In genomic region chr11:118898400-118899295, GRCh38 we compare ENCODE assay signal across 1 cellular context.
TF ChIP-seq lines count a peak whose summit lies in the region.

No MANE protein-coding gene starts in this region.

TF ChIP-seq in HEK293, 187 proteins besides CTCF, POLR2A, EP300 and RAD21:
- TF ChIP-seq YY1 (tag by site-specific recombination; IDR thresholded peaks at IDR 0.05) = no peak
- TF ChIP-seq ZNF501 (tag by site-specific recombination; IDR thresholded peaks at IDR 0.05) = no peak
- peak; percentile 19; the same call in 1 of the 2 replicates for TF ChIP-seq ZIC2 (tag by site-specific recombination; IDR thresholded peaks at IDR 0.05)
- 0 out of 2 replicates have a peak, but pooled peaks have one; percentile 11 for TF ChIP-seq HIC1 (tag by site-specific recombination; IDR thresholded peaks at IDR 0.05)
- 0 out of 2 replicates have a peak, but pooled peaks have one; percentile 7 for TF ChIP-seq GLIS1 (tag by site-specific recombination; IDR thresholded peaks at IDR 0.05)
- no peak for TF ChIP-seq ZNF140 (tag by site-specific recombination; IDR thresholded peaks at IDR 0.05)
